ENCODE assay signal across 20 cellular contexts in genomic region chr5:173301695-173302545, GRCh38. TPM values are rescaled to one million over a fixed set of nuclear protein-coding genes. Genes with fewer than 3 reads are reported as not detected.
DNase-seq lines count a peak whose midpoint lies in the region; ATAC-seq and TF ChIP-seq lines count a peak whose summit lies in the region.
"Had no signal": no experiment of that assay in that cellular context is flagged by ENCODE, and none has a peak within 500 bp of the region (broad histone marks: within the 10 kb centered on the region; RNA-seq: fewer than 3 reads in every experiment).

No MANE protein-coding gene starts in this region.

- H3K9me3 Mint-ChIP-seq in MCF 10A (ENCODE audit: unreplicated experiment) (no peaks in the 10 kb centered on the region), type B pancreatic cell (no peaks in the 10 kb centered on the region)
- H3K9me3 Mint-ChIP-seq: stimulated activated memory B cell treated with anti-CD40 and anti-IgM and Interleukin-4, amounts not matched to agents 10 μg/mL and 1 μg/mL and 100 μg/mL, for 72 hours had no signal

- peak overlapping the region; percentile 73 for H4K8ac ChIP-seq in mesenchymal stem cell (ENCODE audit: low read length)

- peaks cover 29% of the 10 kb centered on the region for H3K4me1 Mint-ChIP-seq in MCF 10A (ENCODE audit: insufficient read depth, unreplicated experiment)
- H3K4me1 Mint-ChIP-seq in type B pancreatic cell (ENCODE audit: unreplicated experiment): peaks cover 48% of the 10 kb centered on the region
- H3K4me1 Mint-ChIP-seq: stimulated activated memory B cell treated with anti-CD40 and anti-IgM and Interleukin-4, amounts not matched to agents 10 μg/mL and 1 μg/mL and 100 μg/mL, for 72 hours had no signal

- H3K9ac ChIP-seq in mesenchymal stem cell (ENCODE audit: low read length): no peak overlapping the region
- H3K9ac ChIP-seq: parathyroid adenoma had no signal

- WGBS in mesenchymal stem cell: 41% methylated on average over 16 of the region's 17 CpGs
- 73 to 79% methylated on average over 9 to 17 of the region's 17 CpGs for WGBS in testis, 2 donors

- no peaks in the 10 kb centered on the region for H3K36me3 ChIP-seq in cardiac muscle cell
- H3K36me3 ChIP-seq in mesenchymal stem cell (ENCODE audit: control insufficient read depth in 1 of 2, insufficient read depth in 2 of 2, low read depth in 1 of 2, low read length in 2 of 2): no peaks in the 10 kb centered on the region
- H3K36me3 ChIP-seq in testis (ENCODE audit: low read depth, missing control alignments): no peaks in the 10 kb centered on the region
- H3K36me3 ChIP-seq: gastroesophageal sphincter, transverse colon had no signal

- DNase-seq in cardiac muscle cell (ENCODE audit: low read depth in 1 of 2, low spot score in 1 of 2) (peak in 1 of 2 donors; percentile 48), left cardiac atrium (no peak), MCF 10A (ENCODE audit: unreplicated experiment) (no peak), mesenchymal stem cell (no peak), type B pancreatic cell (ENCODE audit: extremely low spot score, unreplicated experiment) (no peak), left colon (no peak), medulla oblongata (ENCODE audit: extremely low spot score) (no peak), testis (no peak)
- DNase-seq: activated CD4-positive, CD25-positive, alpha-beta regulatory T cell; midbrain; NCI-H1092; NCI-H2107; NCI-H82; stimulated activated CD4-positive, alpha-beta T cell treated with anti-CD3 and anti-CD28 coated beads, Interleukin-12 subunit alpha, Interleukin-12 subunit beta, amount 100 ng/mL, for 4 hours; T-helper 2 cell; transverse colon had no signal

- H3K4me3 ChIP-seq in cardiac muscle cell (no peak overlapping the region), mesenchymal stem cell (ENCODE audit: insufficient read depth in 1 of 2, low read depth in 1 of 2, low read length in 2 of 2) (no peak overlapping the region), testis (no peak overlapping the region)
- H3K4me3 ChIP-seq: gastroesophageal sphincter, transverse colon had no signal

- H3K79me1 ChIP-seq in mesenchymal stem cell (replicated peaks; ENCODE audit: low read length, poor library complexity, severe bottlenecking): no peaks in the 10 kb centered on the region

- no peak for ATAC-seq in left cardiac atrium
- no peak for ATAC-seq in left colon
- ATAC-seq: gastroesophageal sphincter; stimulated activated memory B cell treated with anti-CD40 and anti-IgM and Interleukin-4, amounts not matched to agents 10 μg/mL and 1 μg/mL and 100 μg/mL, for 72 hours had no signal

- no peak for TF ChIP-seq POLR2A in testis (IDR thresholded peaks at IDR 0.05)

- H3K27me3 Mint-ChIP-seq in MCF 10A (ENCODE audit: insufficient read depth, unreplicated experiment) (no peaks in the 10 kb centered on the region), type B pancreatic cell (peaks cover 3% of the 10 kb centered on the region)

- H3K9me3 ChIP-seq in cardiac muscle cell (ENCODE audit: low read depth): no peaks in the 10 kb centered on the region
- H3K9me3 ChIP-seq in mesenchymal stem cell (ENCODE audit: control insufficient read depth, low read length): no peaks in the 10 kb centered on the region
- H3K9me3 ChIP-seq in testis: no peaks in the 10 kb centered on the region
- H3K9me3 ChIP-seq: gastroesophageal sphincter, transverse colon had no signal

- peak overlapping the region; percentile 79 to 89 for H3K4ac ChIP-seq in mesenchymal stem cell (ENCODE audit: low read depth in 1 of 2, low read length in 2 of 2)

- peak overlapping the region in 1 of 2 experiments; percentile 73 for H3K23ac ChIP-seq in mesenchymal stem cell (ENCODE audit: low read length in 2 of 2)

- POLR2A ChIA-PET in MCF 10A (lab: Yijun Ruan, JAX): interaction anchor here (0.6 to 8.7 kb wide), 5 partner anchors 10 to 379 kb away, joined by 3 to 77 read pairs (median 4); partner anchors contain the start of genes ATP6V0E1 and STC2

- intact Hi-C loops in left cardiac atrium (cut with DNase I) (no loop called here), MCF 10A (cut with micrococcal nuclease) (no loop called here), left colon (cut with DNase I, micrococcal nuclease) (no loop called here), testis (cut with DNase I; ENCODE audit: low total_unique reads) (no loop called here)

- H2AK5ac ChIP-seq in mesenchymal stem cell (ENCODE audit: low read length, severe bottlenecking): no peak overlapping the region

- H3K27ac ChIP-seq in cardiac muscle cell (peak overlapping the region; percentile 34), mesenchymal stem cell (ENCODE audit: low read length, poor library complexity, severe bottlenecking) (no peak overlapping the region), testis (no peak overlapping the region)
- H3K27ac ChIP-seq: gastroesophageal sphincter, parathyroid adenoma, transverse colon had no signal

- peak overlapping the region; percentile 71 for H2BK15ac ChIP-seq in mesenchymal stem cell (ENCODE audit: low read depth, poor library complexity, severe bottlenecking)

- H3K27me3 ChIP-seq in cardiac muscle cell (no peaks in the 10 kb centered on the region), mesenchymal stem cell (ENCODE audit: control insufficient read depth in 1 of 2, insufficient read depth in 1 of 2, low read length in 2 of 2) (no peaks in the 10 kb centered on the region), testis (no peaks in the 10 kb centered on the region)
- H3K27me3 ChIP-seq: gastroesophageal sphincter had no signal

- no TSS peak for BruUV-seq in MCF 10A (replicated peaks; lab: Mats Ljungman, UMichigan)

- H4K91ac ChIP-seq in mesenchymal stem cell (ENCODE audit: low read length): peak overlapping the region; percentile 59

- H3K4me1 ChIP-seq in cardiac muscle cell (ENCODE audit: low read depth): peaks cover 26% of the 10 kb centered on the region
- H3K4me1 ChIP-seq in mesenchymal stem cell (ENCODE audit: control insufficient read depth, insufficient read depth, low read depth, low read length): peaks cover 26% of the 10 kb centered on the region
- no peaks in the 10 kb centered on the region for H3K4me1 ChIP-seq in testis
- H3K4me1 ChIP-seq: gastroesophageal sphincter, parathyroid adenoma, transverse colon had no signal

- no peak overlapping the region for H2AFZ ChIP-seq in mesenchymal stem cell (ENCODE audit: low read depth, low read length)
- H2AFZ ChIP-seq: parathyroid adenoma had no signal

- peak overlapping the region in 1 of 2 experiments; percentile 87 for H3K14ac ChIP-seq in mesenchymal stem cell (ENCODE audit: low read length in 2 of 2)

- peak overlapping the region; percentile 33 for H3K4me3 Mint-ChIP-seq in MCF 10A (ENCODE audit: unreplicated experiment)
- peak overlapping the region; percentile 86 for H3K4me3 Mint-ChIP-seq in type B pancreatic cell
- H3K4me3 Mint-ChIP-seq: stimulated activated memory B cell treated with anti-CD40 and anti-IgM and Interleukin-4, amounts not matched to agents 10 μg/mL and 1 μg/mL and 100 μg/mL, for 72 hours had no signal

- TF ChIP-seq CTCF in cardiac muscle cell (IDR thresholded peaks at IDR 0.05; ENCODE audit: low read depth, low read length) (no peak), MCF 10A (IDR thresholded peaks at IDR 0.05; ENCODE audit: unreplicated experiment) (no peak), type B pancreatic cell (conservative IDR thresholded peaks at IDR 0.05) (no peak), testis (IDR thresholded peaks at IDR 0.05) (no peak)

- H3K18ac ChIP-seq in mesenchymal stem cell (ENCODE audit: low read depth in 1 of 2, low read length in 2 of 2): peak overlapping the region; percentile 80 to 88

- peak overlapping the region; percentile 85 for H2BK120ac ChIP-seq in mesenchymal stem cell (ENCODE audit: low read depth, low read length)

- peak overlapping the region; percentile 18 to 93 for H2BK12ac ChIP-seq in mesenchymal stem cell (ENCODE audit: low read length in 2 of 2)

- CTCF ChIA-PET in MCF 10A (lab: Yijun Ruan, JAX): interaction anchor here (0.5 to 5.7 kb wide), 6 partner anchors 9 to 1608 kb away, joined by 3 to 75 read pairs (median 7); partner anchors contain the start of gene STC2

- H3K27ac Mint-ChIP-seq in MCF 10A (ENCODE audit: low read depth, unreplicated experiment) (peak overlapping the region; percentile 61), type B pancreatic cell (peak overlapping the region; percentile 90)
- H3K27ac Mint-ChIP-seq: CD14-positive monocyte; stimulated activated memory B cell treated with anti-CD40 and anti-IgM and Interleukin-4, amounts not matched to agents 10 μg/mL and 1 μg/mL and 100 μg/mL, for 72 hours had no signal

- H3K36me3 Mint-ChIP-seq in MCF 10A (ENCODE audit: insufficient read depth, unreplicated experiment): no peaks in the 10 kb centered on the region
- H3K36me3 Mint-ChIP-seq in type B pancreatic cell: no peaks in the 10 kb centered on the region
- H3K36me3 Mint-ChIP-seq: CD14-positive monocyte; stimulated activated memory B cell treated with anti-CD40 and anti-IgM and Interleukin-4, amounts not matched to agents 10 μg/mL and 1 μg/mL and 100 μg/mL, for 72 hours had no signal

- H2BK5ac ChIP-seq in mesenchymal stem cell (ENCODE audit: low read depth, low read length, poor library complexity, severe bottlenecking): no peak overlapping the region

- no peak overlapping the region for H3K4me2 ChIP-seq in mesenchymal stem cell (ENCODE audit: low read length, poor library complexity, severe bottlenecking)

RNA-seq across cellular contexts. Expression of gene STC2, which starts 26.3 kb away (rescaled TPM):
- total RNA-seq in cardiac muscle cell (83.4 and 138 TPM in 2 replicates), left cardiac atrium (10 to 100 TPM; 13.5 to 17.5 TPM), MCF 10A (2022) (316 and 414 TPM in 2 replicates), type B pancreatic cell (ENCODE audit: low replicate concordance) (25.7 and 45.3 TPM in 2 replicates), left colon (1 to 10 TPM in 1 of 2 donors, under 1 TPM in 1; 0.43 to 1.7 TPM), testis (1 to 10 TPM in 1 of 2 donors, under 1 TPM in 1; 0.87 to 2.0 TPM)
- polyA plus RNA-seq in cardiac muscle cell (45.1 and 65.2 TPM in 2 replicates), testis (ENCODE audit: insufficient read depth, low read depth, low replicate concordance) (2.0 TPM)
- 89.5 TPM for polyA plus RNA-seq in mesenchymal stem cell (2013, experiment 1 of 2)
- 87.1 TPM for polyA plus RNA-seq in mesenchymal stem cell (2013, experiment 2 of 2)
- polyA plus RNA-seq: CD14-positive monocyte had no signal
